In the genomic region with DNA sequence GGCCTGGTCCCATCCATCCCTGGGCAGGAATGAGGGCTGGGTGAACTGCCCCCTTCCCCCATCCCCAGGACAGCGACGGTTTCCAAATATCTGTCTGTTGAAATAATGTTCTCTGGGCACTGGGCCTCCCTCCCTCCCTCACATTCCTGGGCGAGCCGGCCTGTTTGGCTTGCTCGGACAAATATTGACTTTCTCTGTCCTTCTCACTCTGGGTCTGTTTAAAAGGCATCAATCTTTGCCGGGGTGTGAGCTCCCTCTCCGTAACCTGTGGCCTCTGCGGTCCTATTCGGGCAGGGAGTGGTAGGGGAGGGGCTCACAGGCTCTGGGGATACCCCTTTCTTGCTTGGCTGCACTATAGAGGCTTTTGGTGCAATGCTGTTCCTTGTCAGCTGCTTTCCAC, we compare ENCODE assay signal across 15 cellular contexts. TPM values are rescaled to one million over a fixed set of nuclear protein-coding genes. Genes with fewer than 3 reads are reported as not detected.
DNase-seq lines count a peak whose midpoint lies in the region; TF ChIP-seq lines count a peak whose summit lies in the region.
"Had no signal": no experiment of that assay in that cellular context is flagged by ENCODE, and none has a peak within 500 bp of the region (broad histone marks: within the 10 kb centered on the region; RNA-seq: fewer than 3 reads in every experiment).

No MANE protein-coding gene starts in this region.

- H3K27ac Mint-ChIP-seq in endodermal cell (peak overlapping the region; percentile 85), HFFc6 (no peak overlapping the region)

- H3K4me3 Mint-ChIP-seq in endodermal cell (peak overlapping the region; percentile 33), HFFc6 (no peak overlapping the region)

- H3K18ac ChIP-seq in neuronal stem cell (ENCODE audit: low read length) = peak overlapping the region; percentile 44

- peaks cover 4% of the 10 kb centered on the region for H3K9me3 ChIP-seq in endodermal cell (ENCODE audit: control insufficient read depth, low read length)
- peaks cover 0 to 2% of the 10 kb centered on the region in 2 donors for H3K9me3 ChIP-seq in neuronal stem cell (replicated peaks in 1 of 2; ENCODE audit: control insufficient read depth in 2 of 2, insufficient read depth in 1 of 2, low read depth in 1 of 2, low read length in 2 of 2)
- no peaks in the 10 kb centered on the region for H3K9me3 ChIP-seq in spleen
- H3K9me3 ChIP-seq: adrenal gland, BE2C, gastrocnemius medialis had no signal

- H3K27me3 Mint-ChIP-seq in endodermal cell (ENCODE audit: insufficient read depth) (peaks cover 72% of the 10 kb centered on the region), HFFc6 (ENCODE audit: insufficient read depth) (peaks cover 11% of the 10 kb centered on the region)

- 65% methylated on average over 9 of the region's 9 CpGs; no CpG with 5 or more reads in 1 of the 2 experiments for WGBS in endodermal cell (ENCODE audit: insufficient coverage in 1 of 2, insufficient read length in 1 of 2), 2 experiments
- no CpG with 5 or more reads among the region's 9 CpGs for WGBS in neuronal stem cell (ENCODE audit: extremely low coverage in 2 of 2, insufficient read length in 2 of 2, insufficient replicate concordance in 1 of 2), 2 donors
- 58 to 83% (median 67%) methylated on average over 9 of the region's 9 CpGs for WGBS in spleen, 5 donors

- H3K27ac ChIP-seq in endodermal cell (ENCODE audit: low read depth, low read length) (no peak overlapping the region), neuronal stem cell (replicated peaks; ENCODE audit: low read length) (no peak overlapping the region), spleen (peak overlapping the region in 1 of 8 donors; percentile 13)
- H3K27ac ChIP-seq: gastrocnemius medialis had no signal

- no peak overlapping the region for H3K14ac ChIP-seq in neuronal stem cell (ENCODE audit: low read length)

- H3K79me1 ChIP-seq in neuronal stem cell (ENCODE audit: low read depth, low read length) = no peaks in the 10 kb centered on the region

- TF ChIP-seq POLR2A in spleen (IDR thresholded peaks at IDR 0.05) = no peak

- no peak overlapping the region for H2AFZ ChIP-seq in neuronal stem cell (ENCODE audit: low read length)

- H3K27me3 ChIP-seq in endodermal cell (ENCODE audit: control insufficient read depth, insufficient read depth, low read length, poor library complexity, severe bottlenecking) = peaks cover 24% of the 10 kb centered on the region
- peaks cover 0 to 33% (median 0%) of the 10 kb centered on the region in 3 experiments for H3K27me3 ChIP-seq in neuronal stem cell (ENCODE audit: control insufficient read depth in 3 of 3, insufficient read depth in 3 of 3, low read depth in 1 of 3, low read length in 3 of 3)
- peaks cover 0 to 19% (median 0%) of the 10 kb centered on the region in 7 donors for H3K27me3 ChIP-seq in spleen (replicated peaks in 1 of 7)
- H3K27me3 ChIP-seq: adrenal gland, BE2C, gastrocnemius medialis had no signal

- H3K36me3 Mint-ChIP-seq in endodermal cell (ENCODE audit: low read depth) = no peaks in the 10 kb centered on the region
- H3K36me3 Mint-ChIP-seq in HFFc6 (ENCODE audit: low read depth) = no peaks in the 10 kb centered on the region

- DNase-seq in AG08396 (ENCODE audit: low spot score) (peak; percentile 28), HuH-7 (ENCODE audit: low spot score) (peak; percentile 88), endodermal cell (peak; percentile 53), neuronal stem cell (ENCODE audit: low spot score) (no peak), HFFc6 (no peak), GOT3 (lab: John Stamatoyannopoulos, UW) (no peak), spleen (no peak)
- DNase-seq in activated CD4-positive, alpha-beta T cell treated with anti-CD3 and anti-CD28 coated beads, Interleukin-2, amount 50 U/mL, for 48 hours = no peak
- DNase-seq: activated CD8-positive, alpha-beta memory T cell treated with anti-CD3 and anti-CD28 coated beads, Interleukin-2, amount 50 U/mL, for 4 hours; BE2C; dorsolateral prefrontal cortex; gastrocnemius medialis; GDM1; occipital lobe had no signal

- no peak overlapping the region for H3K4ac ChIP-seq in neuronal stem cell (ENCODE audit: low read length)

- no peak overlapping the region for H4K91ac ChIP-seq in neuronal stem cell (ENCODE audit: low read depth, low read length, poor library complexity)

- intact Hi-C loops in spleen (cut with DNase I; ENCODE audit: low total_unique reads) = no loop called here

- H3K9ac ChIP-seq in endodermal cell (ENCODE audit: extremely low read depth, low read length, poor library complexity, severe bottlenecking) (no peak overlapping the region), neuronal stem cell (ENCODE audit: low read depth, low read length, poor library complexity) (no peak overlapping the region)

- H2BK15ac ChIP-seq in neuronal stem cell (ENCODE audit: low read length) = peak overlapping the region; percentile 14

- H3K4me3 ChIP-seq in endodermal cell (ENCODE audit: low read length) (no peak overlapping the region), neuronal stem cell (ENCODE audit: low read length in 2 of 2) (no peak overlapping the region), spleen (no peak overlapping the region)
- H3K4me3 ChIP-seq: adrenal gland, dorsolateral prefrontal cortex, gastrocnemius medialis had no signal

- peaks cover 33% of the 10 kb centered on the region for H3K4me1 Mint-ChIP-seq in endodermal cell
- H3K4me1 Mint-ChIP-seq in HFFc6 (ENCODE audit: low read depth) = no peaks in the 10 kb centered on the region

- no peak overlapping the region for H2BK12ac ChIP-seq in neuronal stem cell (ENCODE audit: low read length)

- no peak overlapping the region for H4K8ac ChIP-seq in neuronal stem cell (ENCODE audit: low read depth, low read length)

- TF ChIP-seq CTCF in endodermal cell (conservative IDR thresholded peaks at IDR 0.05) (no peak), HFFc6 (IDR thresholded peaks at IDR 0.05) (no peak), spleen (IDR thresholded peaks at IDR 0.05 in 8 of 11, conservative IDR thresholded peaks at IDR 0.05 in 3 of 11) (no peak)

- peaks cover 3% of the 10 kb centered on the region for H3K9me3 Mint-ChIP-seq in endodermal cell
- H3K9me3 Mint-ChIP-seq in HFFc6 = no peaks in the 10 kb centered on the region

- H2AK5ac ChIP-seq in neuronal stem cell (ENCODE audit: low read depth, low read length) = peak overlapping the region; percentile 57

- H3K36me3 ChIP-seq in endodermal cell (ENCODE audit: control insufficient read depth, insufficient read depth, low read length) = no peaks in the 10 kb centered on the region
- no peaks in the 10 kb centered on the region for H3K36me3 ChIP-seq in neuronal stem cell (replicated peaks in 1 of 2; ENCODE audit: control insufficient read depth in 2 of 2, insufficient read depth in 2 of 2, low read length in 2 of 2)
- H3K36me3 ChIP-seq in spleen = no peaks in the 10 kb centered on the region
- H3K36me3 ChIP-seq: adrenal gland, BE2C, gastrocnemius medialis had no signal

- H2BK120ac ChIP-seq in neuronal stem cell (ENCODE audit: low read depth, low read length) = no peak overlapping the region

- H3K23ac ChIP-seq in neuronal stem cell (ENCODE audit: low read depth, low read length, poor library complexity) = no peak overlapping the region

- no peak overlapping the region for H2BK5ac ChIP-seq in neuronal stem cell (ENCODE audit: low read length)

- H3K4me1 ChIP-seq in endodermal cell (ENCODE audit: control insufficient read depth, insufficient read depth, low read length) (peaks cover 6% of the 10 kb centered on the region), neuronal stem cell (ENCODE audit: control insufficient read depth in 2 of 2, insufficient read depth in 1 of 2, low read depth in 1 of 2, low read length in 2 of 2) (peaks cover 0 to 4% of the 10 kb centered on the region in 2 donors), spleen (no peaks in the 10 kb centered on the region)
- H3K4me1 ChIP-seq: adrenal gland, BE2C, gastrocnemius medialis had no signal

- H3K4me2 ChIP-seq in neuronal stem cell (ENCODE audit: insufficient read depth, low read length, poor library complexity, severe bottlenecking) = no peak overlapping the region

RNA-seq across cellular contexts. Expression of gene FOXD2, which starts 40.2 kb away (rescaled TPM):
- total RNA-seq in endodermal cell (under 1 TPM; 0.07 to 0.26 TPM), spleen (1 to 10 TPM in 3 of 7 donors, under 1 TPM in 4; 0.37 to 1.7 (median 0.92) TPM)
- 0.36 TPM for polyA plus RNA-seq in endodermal cell (2013, experiment 1 of 2)
- polyA plus RNA-seq in endodermal cell (2013, experiment 2 of 2) = 0.08 TPM
- polyA plus RNA-seq in neuronal stem cell (2013, experiment 1 of 2) = not detected
- polyA plus RNA-seq in neuronal stem cell (2013, experiment 2 of 2) = under 0.01 TPM
- under 1 TPM; 0.19 to 0.31 (median 0.21) TPM for total RNA-seq in HFFc6 (2021; fragmentation: NEBNext Ultra II Directional; extraction: Animal tissue kit (Norgen Biotek cat#: 25700))
- polyA plus RNA-seq in spleen = under 1 TPM; 0.09 to 0.26 (median 0.09) TPM

Comparison
In these comparisons a context has a peak if more than half of its experiments do, and no peak if none do; other contexts are left out.
1. DNase-seq: peak in AG08396 (single experiment), HuH-7 (single experiment) and endodermal cell (single experiment); none in neuronal stem cell (single experiment), activated CD4-positive, alpha-beta T cell treated with anti-CD3 and anti-CD28 coated beads, Interleukin-2, amount 50 U/mL, for 48 hours (0 of 2), HFFc6 (single experiment), GOT3 (single experiment) and spleen (single experiment).